1 cellular context compared by ENCODE assay signal in genomic region chr13:41548031-41548430, GRCh38.
TF ChIP-seq lines count a peak whose summit lies in the region.

No MANE protein-coding gene starts in this region.

TF ChIP-seq in H1, 55 proteins besides CTCF, POLR2A, EP300 and RAD21:
- TF ChIP-seq ZNF274 (IDR thresholded peaks at IDR 0.05; ENCODE audit: borderline replicate concordance, extremely low read depth, low read length) (no peak), SUZ12 (IDR thresholded peaks at IDR 0.05; ENCODE audit: low read length) (no peak), SIX5 (IDR thresholded peaks at IDR 0.05; ENCODE audit: low read depth, low read length) (no peak), SRF (IDR thresholded peaks at IDR 0.05; ENCODE audit: low read depth, low read length) (no peak), BRCA1 (IDR thresholded peaks at IDR 0.05; ENCODE audit: low read depth, low read length) (no peak), FOSL1 (IDR thresholded peaks at IDR 0.05; ENCODE audit: insufficient read depth, low read depth, low read length) (no peak), SP4 (IDR thresholded peaks at IDR 0.05; ENCODE audit: low read length) (no peak), CTBP2 (IDR thresholded peaks at IDR 0.05; ENCODE audit: borderline replicate concordance, insufficient read depth, insufficient read length, low read length) (no peak), POLR2AphosphoS5 (IDR thresholded peaks at IDR 0.05; ENCODE audit: low read depth, low read length) (no peak)
- TF ChIP-seq, protein P1, sequence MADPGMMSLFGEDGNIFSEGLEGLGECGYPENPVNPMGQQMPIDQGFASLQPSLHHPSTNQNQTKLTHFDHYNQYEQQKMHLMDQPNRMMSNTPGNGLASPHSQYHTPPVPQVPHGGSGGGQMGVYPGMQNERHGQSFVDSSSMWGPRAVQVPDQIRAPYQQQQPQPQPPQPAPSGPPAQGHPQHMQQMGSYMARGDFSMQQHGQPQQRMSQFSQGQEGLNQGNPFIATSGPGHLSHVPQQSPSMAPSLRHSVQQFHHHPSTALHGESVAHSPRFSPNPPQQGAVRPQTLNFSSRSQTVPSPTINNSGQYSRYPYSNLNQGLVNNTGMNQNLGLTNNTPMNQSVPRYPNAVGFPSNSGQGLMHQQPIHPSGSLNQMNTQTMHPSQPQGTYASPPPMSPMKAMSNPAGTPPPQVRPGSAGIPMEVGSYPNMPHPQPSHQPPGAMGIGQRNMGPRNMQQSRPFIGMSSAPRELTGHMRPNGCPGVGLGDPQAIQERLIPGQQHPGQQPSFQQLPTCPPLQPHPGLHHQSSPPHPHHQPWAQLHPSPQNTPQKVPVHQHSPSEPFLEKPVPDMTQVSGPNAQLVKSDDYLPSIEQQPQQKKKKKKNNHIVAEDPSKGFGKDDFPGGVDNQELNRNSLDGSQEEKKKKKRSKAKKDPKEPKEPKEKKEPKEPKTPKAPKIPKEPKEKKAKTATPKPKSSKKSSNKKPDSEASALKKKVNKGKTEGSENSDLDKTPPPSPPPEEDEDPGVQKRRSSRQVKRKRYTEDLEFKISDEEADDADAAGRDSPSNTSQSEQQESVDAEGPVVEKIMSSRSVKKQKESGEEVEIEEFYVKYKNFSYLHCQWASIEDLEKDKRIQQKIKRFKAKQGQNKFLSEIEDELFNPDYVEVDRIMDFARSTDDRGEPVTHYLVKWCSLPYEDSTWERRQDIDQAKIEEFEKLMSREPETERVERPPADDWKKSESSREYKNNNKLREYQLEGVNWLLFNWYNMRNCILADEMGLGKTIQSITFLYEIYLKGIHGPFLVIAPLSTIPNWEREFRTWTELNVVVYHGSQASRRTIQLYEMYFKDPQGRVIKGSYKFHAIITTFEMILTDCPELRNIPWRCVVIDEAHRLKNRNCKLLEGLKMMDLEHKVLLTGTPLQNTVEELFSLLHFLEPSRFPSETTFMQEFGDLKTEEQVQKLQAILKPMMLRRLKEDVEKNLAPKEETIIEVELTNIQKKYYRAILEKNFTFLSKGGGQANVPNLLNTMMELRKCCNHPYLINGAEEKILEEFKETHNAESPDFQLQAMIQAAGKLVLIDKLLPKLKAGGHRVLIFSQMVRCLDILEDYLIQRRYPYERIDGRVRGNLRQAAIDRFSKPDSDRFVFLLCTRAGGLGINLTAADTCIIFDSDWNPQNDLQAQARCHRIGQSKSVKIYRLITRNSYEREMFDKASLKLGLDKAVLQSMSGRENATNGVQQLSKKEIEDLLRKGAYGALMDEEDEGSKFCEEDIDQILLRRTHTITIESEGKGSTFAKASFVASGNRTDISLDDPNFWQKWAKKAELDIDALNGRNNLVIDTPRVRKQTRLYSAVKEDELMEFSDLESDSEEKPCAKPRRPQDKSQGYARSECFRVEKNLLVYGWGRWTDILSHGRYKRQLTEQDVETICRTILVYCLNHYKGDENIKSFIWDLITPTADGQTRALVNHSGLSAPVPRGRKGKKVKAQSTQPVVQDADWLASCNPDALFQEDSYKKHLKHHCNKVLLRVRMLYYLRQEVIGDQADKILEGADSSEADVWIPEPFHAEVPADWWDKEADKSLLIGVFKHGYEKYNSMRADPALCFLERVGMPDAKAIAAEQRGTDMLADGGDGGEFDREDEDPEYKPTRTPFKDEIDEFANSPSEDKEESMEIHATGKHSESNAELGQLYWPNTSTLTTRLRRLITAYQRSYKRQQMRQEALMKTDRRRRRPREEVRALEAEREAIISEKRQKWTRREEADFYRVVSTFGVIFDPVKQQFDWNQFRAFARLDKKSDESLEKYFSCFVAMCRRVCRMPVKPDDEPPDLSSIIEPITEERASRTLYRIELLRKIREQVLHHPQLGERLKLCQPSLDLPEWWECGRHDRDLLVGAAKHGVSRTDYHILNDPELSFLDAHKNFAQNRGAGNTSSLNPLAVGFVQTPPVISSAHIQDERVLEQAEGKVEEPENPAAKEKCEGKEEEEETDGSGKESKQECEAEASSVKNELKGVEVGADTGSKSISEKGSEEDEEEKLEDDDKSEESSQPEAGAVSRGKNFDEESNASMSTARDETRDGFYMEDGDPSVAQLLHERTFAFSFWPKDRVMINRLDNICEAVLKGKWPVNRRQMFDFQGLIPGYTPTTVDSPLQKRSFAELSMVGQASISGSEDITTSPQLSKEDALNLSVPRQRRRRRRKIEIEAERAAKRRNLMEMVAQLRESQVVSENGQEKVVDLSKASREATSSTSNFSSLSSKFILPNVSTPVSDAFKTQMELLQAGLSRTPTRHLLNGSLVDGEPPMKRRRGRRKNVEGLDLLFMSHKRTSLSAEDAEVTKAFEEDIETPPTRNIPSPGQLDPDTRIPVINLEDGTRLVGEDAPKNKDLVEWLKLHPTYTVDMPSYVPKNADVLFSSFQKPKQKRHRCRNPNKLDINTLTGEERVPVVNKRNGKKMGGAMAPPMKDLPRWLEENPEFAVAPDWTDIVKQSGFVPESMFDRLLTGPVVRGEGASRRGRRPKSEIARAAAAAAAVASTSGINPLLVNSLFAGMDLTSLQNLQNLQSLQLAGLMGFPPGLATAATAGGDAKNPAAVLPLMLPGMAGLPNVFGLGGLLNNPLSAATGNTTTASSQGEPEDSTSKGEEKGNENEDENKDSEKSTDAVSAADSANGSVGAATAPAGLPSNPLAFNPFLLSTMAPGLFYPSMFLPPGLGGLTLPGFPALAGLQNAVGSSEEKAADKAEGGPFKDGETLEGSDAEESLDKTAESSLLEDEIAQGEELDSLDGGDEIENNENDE (IDR thresholded peaks at IDR 0.05; ENCODE audit: insufficient replicate concordance, low read length): no peak
